8 cellular contexts compared by ENCODE assay signal in the genomic region with DNA sequence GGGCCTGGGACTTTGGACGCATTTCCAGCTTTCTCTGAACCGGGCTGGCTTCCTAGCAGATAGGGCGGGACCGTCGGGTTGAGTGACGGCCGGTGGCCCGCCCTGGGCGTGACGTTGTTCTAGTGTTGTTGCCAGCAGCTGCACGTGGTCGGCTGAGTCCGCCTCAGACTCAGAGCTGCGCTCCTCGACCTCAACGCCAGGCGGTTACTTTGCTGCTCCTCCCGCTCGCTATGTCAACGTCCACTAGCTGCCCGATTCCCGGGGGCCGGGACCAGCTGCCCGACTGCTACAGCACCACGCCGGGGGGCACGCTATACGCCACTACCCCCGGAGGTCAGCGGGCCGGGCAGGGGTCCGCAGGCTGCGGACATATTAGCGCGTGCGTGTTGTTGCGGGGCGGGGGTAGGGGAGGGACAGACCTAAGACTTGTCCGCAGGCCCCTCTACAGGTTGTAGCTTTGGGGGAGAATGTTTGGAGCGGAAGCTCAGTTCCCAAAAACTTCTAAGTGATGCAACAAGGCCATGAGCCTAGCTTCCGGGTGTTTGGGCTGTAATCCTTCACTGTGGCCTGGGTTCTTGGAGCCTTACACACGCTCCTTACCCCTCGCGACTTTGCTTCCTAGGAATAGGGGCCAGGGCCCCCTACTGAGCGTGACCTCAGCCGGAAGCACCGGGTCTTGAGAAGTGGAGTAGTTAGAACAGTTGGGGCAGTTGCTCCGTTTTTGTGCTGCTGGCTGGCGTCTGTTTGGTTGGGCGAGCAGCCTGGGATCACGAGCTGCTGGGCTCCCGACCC. TPM values are rescaled to one million over a fixed set of nuclear protein-coding genes. Genes with fewer than 3 reads are reported as not detected.
DNase-seq lines count a peak whose midpoint lies in the region; ATAC-seq, FAIRE-seq and TF ChIP-seq lines count a peak whose summit lies in the region.

EIF4EBP3 (plus strand) TSS at position 155 of the 792 bp plus-strand sequence; CDS start at position 231, 76 bp downstream.

- H3K27ac Mint-ChIP-seq in activated naive CD8-positive, alpha-beta T cell treated with anti-CD3 and anti-CD28 coated beads, Interleukin-2, amount 50 U/mL, for 24 hours = peak within 1 kb of the TSS; percentile 92

- H3K4me3 Mint-ChIP-seq in activated naive CD8-positive, alpha-beta T cell treated with anti-CD3 and anti-CD28 coated beads, Interleukin-2, amount 50 U/mL, for 24 hours = peak within 1 kb of the TSS; percentile 83

- TF ChIP-seq CTCF in cardiac muscle cell (IDR thresholded peaks at IDR 0.05; ENCODE audit: low read depth, low read length) (peak; percentile 63), pancreas (IDR thresholded peaks at IDR 0.05) (peak; percentile 42 to 60 (median 52))

- no peaks in the 10 kb centered on the region for H3K27me3 ChIP-seq in cardiac muscle cell
- H3K27me3 ChIP-seq in pancreas = no peaks in the 10 kb centered on the region
- H3K27me3 ChIP-seq in thymus (ENCODE audit: control insufficient read depth, insufficient read depth) = no peaks in the 10 kb centered on the region

- H3K36me3 ChIP-seq in KOPT-K1 (ENCODE audit: insufficient read depth, low read length) (peaks cover 86% of the 10 kb centered on the region), cardiac muscle cell (peaks cover 22% of the 10 kb centered on the region), pancreas (peaks cover 0 to 23% (median 14%) of the 10 kb centered on the region in 3 donors), thymus (ENCODE audit: control insufficient read depth, insufficient read depth) (peaks cover 27% of the 10 kb centered on the region)

- H3K27me3 Mint-ChIP-seq in activated naive CD8-positive, alpha-beta T cell treated with anti-CD3 and anti-CD28 coated beads, Interleukin-2, amount 50 U/mL, for 24 hours = no peaks in the 10 kb centered on the region

- H3K4me3 ChIP-seq in cardiac muscle cell (peak within 1 kb of the TSS; percentile 25), pancreas (peak within 1 kb of the TSS; percentile 10 to 55 (median 44)), thymus (ENCODE audit: low read length) (peak within 1 kb of the TSS; percentile 54)

- H3K27ac ChIP-seq in KOPT-K1 (ENCODE audit: low read depth, low read length, poor library complexity, severe bottlenecking) = peak within 1 kb of the TSS; percentile 71
- H3K27ac ChIP-seq in cardiac muscle cell = peak within 1 kb of the TSS; percentile 77
- H3K27ac ChIP-seq in pancreas = peak within 1 kb of the TSS; percentile 90 to 98 (median 95)
- peak within 1 kb of the TSS; percentile 92 for H3K27ac ChIP-seq in thymus (ENCODE audit: low read depth)

- H3K4me1 ChIP-seq in cardiac muscle cell (ENCODE audit: low read depth) = peaks cover 14% of the 10 kb centered on the region
- H3K4me1 ChIP-seq in pancreas = peaks cover 19 to 26% (median 25%) of the 10 kb centered on the region in 3 donors
- H3K4me1 ChIP-seq in thymus (ENCODE audit: control insufficient read depth, insufficient read depth, low read length) = peaks cover 9% of the 10 kb centered on the region

- ATAC-seq in GM21619 (IDR thresholded peaks at IDR 0.05; ENCODE audit: unreplicated experiment) (peak; percentile 99), pancreas (peak; percentile 89 to 98 (median 93))
- ATAC-seq in activated naive CD8-positive, alpha-beta T cell treated with anti-CD3 and anti-CD28 coated beads, Interleukin-2, amount 50 U/mL, for 24 hours = peak; percentile 98

- intact Hi-C loops in pancreas (cut with DNase I) = no loop called here

- no peaks in the 10 kb centered on the region for H3K9me3 Mint-ChIP-seq in activated naive CD8-positive, alpha-beta T cell treated with anti-CD3 and anti-CD28 coated beads, Interleukin-2, amount 50 U/mL, for 24 hours

- peaks cover 39% of the 10 kb centered on the region for H3K36me3 Mint-ChIP-seq in activated naive CD8-positive, alpha-beta T cell treated with anti-CD3 and anti-CD28 coated beads, Interleukin-2, amount 50 U/mL, for 24 hours (ENCODE audit: low read depth)

- 3 to 6% methylated on average over 52 of the region's 52 CpGs for WGBS in pancreas, 2 donors
- WGBS in thymus = 1% methylated on average over 52 of the region's 52 CpGs

- H3K4me1 Mint-ChIP-seq in activated naive CD8-positive, alpha-beta T cell treated with anti-CD3 and anti-CD28 coated beads, Interleukin-2, amount 50 U/mL, for 24 hours = peaks cover 42% of the 10 kb centered on the region

- FAIRE-seq in pancreas (lab: Jason Lieb, UNC) = peak; percentile 77

- DNase-seq in DMS114 treated with DMSO at 0.1 percent for 48 hours (lab: John Stamatoyannopoulos, UW; ENCODE audit: unreplicated experiment) (peak; percentile 87), SKM-1 treated with dmso at 0.1 percent for 144 hours (lab: John Stamatoyannopoulos, UW; ENCODE audit: unreplicated experiment) (peak; percentile 92), cardiac muscle cell (ENCODE audit: low read depth in 1 of 2, low spot score in 1 of 2) (peak; percentile 97 to 99), pancreas (peak; percentile 96 to 99 (median 98))
- peak; percentile 89 for DNase-seq in activated naive CD8-positive, alpha-beta T cell treated with anti-CD3 and anti-CD28 coated beads, Interleukin-2, amount 50 U/mL, for 24 hours

- no peaks in the 10 kb centered on the region for H3K9me3 ChIP-seq in KOPT-K1 (ENCODE audit: insufficient read depth, low read length, poor library complexity, severe bottlenecking)
- H3K9me3 ChIP-seq in cardiac muscle cell (ENCODE audit: low read depth) = no peaks in the 10 kb centered on the region
- no peaks in the 10 kb centered on the region for H3K9me3 ChIP-seq in pancreas
- no peaks in the 10 kb centered on the region for H3K9me3 ChIP-seq in thymus (ENCODE audit: control insufficient read depth)

RNA-seq across cellular contexts. Expression of gene EIF4EBP3, which starts in this region (rescaled TPM):
- total RNA-seq in cardiac muscle cell = 3.1 and 5.3 TPM in 2 replicates
- 6.6 and 24.8 TPM in 2 replicates for polyA plus RNA-seq in cardiac muscle cell
- total RNA-seq in pancreas = 10 to 100 TPM in 4 of 6 donors, 1 to 10 TPM in 2; 7.2 to 19.9 (median 12.1) TPM
- 10 to 100 TPM; 52.7 to 55.5 TPM for polyA plus RNA-seq in pancreas
- polyA plus RNA-seq in thymus = 48.7 TPM

Comparison
In these comparisons a context has a peak if more than half of its experiments do, and no peak if none do; other contexts are left out.
1. Peak in every context shown above with its lines: DNase-seq, ATAC-seq, H3K4me3 ChIP-seq and H3K27ac ChIP-seq.